1 cellular context compared by ENCODE assay signal in genomic region chr1:224678168-224678567, GRCh38.
TF ChIP-seq lines count a peak whose summit lies in the region.

No MANE protein-coding gene starts in this region.

TF ChIP-seq in SK-N-SH, 30 proteins besides CTCF, POLR2A, EP300 and RAD21 (continued from another document):
- no peak for TF ChIP-seq REST (IDR thresholded peaks at IDR 0.05; ENCODE audit: low read depth, low read length)
